Comparison of ENCODE assay signal across 24 cellular contexts in genomic region chr2:4412637-4413187, GRCh38.
A peak's percentile ranks its signal among the peaks of the same experiment; 100 is the strongest.
DNase-seq lines count a peak whose midpoint lies in the region; ATAC-seq, FAIRE-seq and TF ChIP-seq lines count a peak whose summit lies in the region.
"Had no signal": no experiment of that assay in that cellular context is flagged by ENCODE, and none has a peak within 500 bp of the region (broad histone marks: within the 10 kb centered on the region; RNA-seq: fewer than 3 reads in every experiment).

No MANE protein-coding gene starts in this region.

- H3K18ac ChIP-seq in H1 (ENCODE audit: extremely low read depth, low read length): no peak overlapping the region
- H3K18ac ChIP-seq in neuronal stem cell (ENCODE audit: low read length): peak overlapping the region; percentile 94

- FAIRE-seq in H1 (lab: Jason Lieb, UNC): no peak
- FAIRE-seq: A204.1, D721Med, GM12892 had no signal

- no peak for TF ChIP-seq RAD21 in H1 (IDR thresholded peaks at IDR 0.05 in 1 of 2, conservative IDR thresholded peaks at IDR 0.05 in 1 of 2; ENCODE audit: low read depth in 2 of 2, low read length in 2 of 2)

- no peak for TF ChIP-seq EP300 in H1 (IDR thresholded peaks at IDR 0.05; ENCODE audit: borderline replicate concordance in 1 of 2, low read depth in 2 of 2, low read length in 2 of 2)

- H3K27ac ChIP-seq in cardiac muscle cell (peak overlapping the region; percentile 70), H1 (ENCODE audit: low read depth, low read length) (no peak overlapping the region), neuronal stem cell (replicated peaks; ENCODE audit: low read length) (no peak overlapping the region)
- H3K27ac ChIP-seq: 22Rv1; BLaER1 treated with 17β-estradiol and CSF1 and Interleukin-3, amounts not matched to agents 10 nM and 100 nM had no signal

- H3K9me3 ChIP-seq in cardiac muscle cell (ENCODE audit: low read depth) (no peaks in the 10 kb centered on the region), H1 (ENCODE audit: insufficient read depth in 2 of 2, low read depth in 1 of 2, low read length in 1 of 2) (no peaks in the 10 kb centered on the region), neuronal stem cell (replicated peaks in 1 of 2; ENCODE audit: control insufficient read depth in 2 of 2, insufficient read depth in 1 of 2, low read depth in 1 of 2, low read length in 2 of 2) (no peaks in the 10 kb centered on the region)
- H3K9me3 ChIP-seq: BE2C had no signal

- peak overlapping the region; percentile 74; the same call in 1 of the 2 replicates for H4K8ac ChIP-seq in H1 (ENCODE audit: extremely low read depth, insufficient read depth, low read length)
- no peak overlapping the region for H4K8ac ChIP-seq in neuronal stem cell (ENCODE audit: low read depth, low read length)

- H3K56ac ChIP-seq in H1 (replicated peaks; ENCODE audit: insufficient read length, low read depth, low read length): no peak overlapping the region

- no peak overlapping the region for H4K5ac ChIP-seq in H1 (ENCODE audit: insufficient read length, low read depth, low read length)

- intact Hi-C loops in cardiac septum (cut with DNase I): no loop called here

- H4K20me1 ChIP-seq in H1 (replicated peaks in 1 of 2; ENCODE audit: control insufficient read depth in 1 of 2, insufficient read depth in 2 of 2, low read length in 2 of 2): no peaks in the 10 kb centered on the region
- H4K20me1 ChIP-seq: BLaER1 treated with 17β-estradiol and CSF1 and Interleukin-3, amounts not matched to agents 10 nM and 100 nM had no signal

- H2BK12ac ChIP-seq in H1 (ENCODE audit: low read depth, low read length): no peak overlapping the region
- peak overlapping the region; percentile 76 for H2BK12ac ChIP-seq in neuronal stem cell (ENCODE audit: low read length)

- H2AFZ ChIP-seq in H1 (ENCODE audit: low read length) (0 out of 2 replicates have a peak overlapping the region, but pooled peaks have one; percentile 70), neuronal stem cell (ENCODE audit: low read length) (peak overlapping the region; percentile 21)

- H3K36me3 ChIP-seq in cardiac muscle cell (no peaks in the 10 kb centered on the region), H1 (ENCODE audit: control insufficient read depth in 2 of 4, insufficient read depth in 4 of 4, low read length in 3 of 4) (no peaks in the 10 kb centered on the region), neuronal stem cell (replicated peaks in 1 of 2; ENCODE audit: control insufficient read depth in 2 of 2, insufficient read depth in 2 of 2, low read length in 2 of 2) (no peaks in the 10 kb centered on the region)
- H3K36me3 ChIP-seq: BE2C; BLaER1 treated with 17β-estradiol and CSF1 and Interleukin-3, amounts not matched to agents 10 nM and 100 nM had no signal

- no peak for TF ChIP-seq POLR2A in H1 (IDR thresholded peaks at IDR 0.05; ENCODE audit: control extremely low read depth in 1 of 2, low read depth in 2 of 2, low read length in 2 of 2)

- H3K23me2 ChIP-seq in H1 (ENCODE audit: low read depth, low read length): peaks cover 5% of the 10 kb centered on the region; the same call in 1 of the 2 replicates

- no peak overlapping the region for H2BK15ac ChIP-seq in H1 (ENCODE audit: low read length)
- H2BK15ac ChIP-seq in neuronal stem cell (ENCODE audit: low read length): no peak overlapping the region

- in situ Hi-C loops in ACHN (cut with HindIII; ENCODE audit: low pct_ligation_motif_present, low pct_unique_long_range_greater_than_20kb, low sequenced_read_pairs): no loop called here

- peak overlapping the region; percentile 47 for H4K91ac ChIP-seq in H1 (replicated peaks; ENCODE audit: insufficient read length, low read length)
- no peak overlapping the region for H4K91ac ChIP-seq in neuronal stem cell (ENCODE audit: low read depth, low read length, poor library complexity)

- no peak overlapping the region for H3K4ac ChIP-seq in H1 (replicated peaks; ENCODE audit: insufficient read length, low read depth, low read length)
- no peak overlapping the region for H3K4ac ChIP-seq in neuronal stem cell (ENCODE audit: low read length)

- H3K4me2 ChIP-seq in H1 (ENCODE audit: insufficient read depth in 1 of 2, low read depth in 2 of 2, low read length in 2 of 2) (no peak overlapping the region), neuronal stem cell (ENCODE audit: insufficient read depth, low read length, poor library complexity, severe bottlenecking) (no peak overlapping the region)
- H3K4me2 ChIP-seq: BLaER1 treated with 17β-estradiol and CSF1 and Interleukin-3, amounts not matched to agents 10 nM and 100 nM had no signal

- no peak overlapping the region for H2BK20ac ChIP-seq in H1 (ENCODE audit: low read length)

- peaks cover 49% of the 10 kb centered on the region for H3K4me1 ChIP-seq in cardiac muscle cell (ENCODE audit: low read depth)
- H3K4me1 ChIP-seq in H1 (replicated peaks in 1 of 4; ENCODE audit: control insufficient read depth in 3 of 4, insufficient read depth in 4 of 4, low read length in 3 of 4): no peaks in the 10 kb centered on the region
- peaks cover 4 to 9% of the 10 kb centered on the region in 2 donors for H3K4me1 ChIP-seq in neuronal stem cell (ENCODE audit: control insufficient read depth in 2 of 2, insufficient read depth in 1 of 2, low read depth in 1 of 2, low read length in 2 of 2)
- H3K4me1 ChIP-seq: BE2C had no signal

- WGBS in H1 (ENCODE audit: extremely low coverage in 1 of 2, insufficient coverage in 1 of 2, insufficient read length in 1 of 2, insufficient replicate concordance in 2 of 2, low coverage in 1 of 2, low lambda C conversion rate in 2 of 2, missing lambda C conversion rate in 1 of 2), 2 experiments: 93% methylated on average over 9 of the region's 9 CpGs; no CpG with 5 or more reads in 1 of the 2 experiments
- WGBS in neuronal stem cell (ENCODE audit: extremely low coverage in 2 of 2, insufficient read length in 2 of 2, insufficient replicate concordance in 1 of 2), 2 donors: no CpG with 5 or more reads among the region's 9 CpGs

- TF ChIP-seq CTCF in cardiac muscle cell (IDR thresholded peaks at IDR 0.05; ENCODE audit: low read depth, low read length) (no peak), H1 (IDR thresholded peaks at IDR 0.05; ENCODE audit: control extremely low read depth in 1 of 3, insufficient read depth in 1 of 3, low read depth in 1 of 3, low read length in 3 of 3) (no peak)

- no peak for ATAC-seq in HG03139 (IDR thresholded peaks at IDR 0.05; ENCODE audit: unreplicated experiment)

- H2BK5ac ChIP-seq in H1 (ENCODE audit: low read depth, low read length): no peak overlapping the region
- no peak overlapping the region for H2BK5ac ChIP-seq in neuronal stem cell (ENCODE audit: low read length)

- H3K9ac ChIP-seq in H1 (replicated peaks in 1 of 4; ENCODE audit: extremely low read depth in 1 of 4, low read depth in 3 of 4, low read length in 3 of 4): no peak overlapping the region
- H3K9ac ChIP-seq in neuronal stem cell (ENCODE audit: low read depth, low read length, poor library complexity): no peak overlapping the region
- H3K9ac ChIP-seq: BLaER1 treated with 17β-estradiol and CSF1 and Interleukin-3, amounts not matched to agents 10 nM and 100 nM had no signal

- CTCF ChIA-PET in H1 (lab: Charles Lee; ENCODE audit: partially characterized antibody): no interaction called here

- DNase-seq in NCI-H2171 treated with DMSO at 0.1 percent for 48 hours (lab: John Stamatoyannopoulos, UW) (peak; percentile 11), NCI-H2171 (lab: John Stamatoyannopoulos, UW) (no peak), cardiac muscle cell (ENCODE audit: low read depth in 1 of 2, low spot score in 1 of 2) (peak in 1 of 2 donors; percentile 95), cardiac septum (ENCODE audit: low spot score) (no peak), H1 (ENCODE audit: low read depth in 1 of 2, low spot score in 2 of 2) (no peak), neuronal stem cell (ENCODE audit: low spot score) (no peak), ACHN (no peak)
- DNase-seq: AML-193; BE2C; CD4-positive, alpha-beta T cell; CD8-positive, alpha-beta memory T cell; DMS 273 treated with DMSO at 0.1 percent for 48 hours; DMS79; EL; GDM1; GOT3; H7; HCEC 1CT had no signal

- H3K4me3 ChIP-seq in cardiac muscle cell (no peak overlapping the region), H1 (ENCODE audit: extremely low read depth in 1 of 4, insufficient read depth in 2 of 4, low read depth in 3 of 4, low read length in 4 of 4) (no peak overlapping the region), neuronal stem cell (ENCODE audit: low read length in 2 of 2) (no peak overlapping the region)
- H3K4me3 ChIP-seq: BLaER1 treated with 17β-estradiol and CSF1 and Interleukin-3, amounts not matched to agents 10 nM and 100 nM had no signal

- H2AK5ac ChIP-seq in H1 (ENCODE audit: low read depth, low read length): no peak overlapping the region
- no peak overlapping the region for H2AK5ac ChIP-seq in neuronal stem cell (ENCODE audit: low read depth, low read length)

- no peak overlapping the region for H3K14ac ChIP-seq in H1 (ENCODE audit: insufficient read length)
- peak overlapping the region; percentile 98 for H3K14ac ChIP-seq in neuronal stem cell (ENCODE audit: low read length)

- no peaks in the 10 kb centered on the region for H3K79me2 ChIP-seq in H1 (ENCODE audit: control insufficient read depth in 1 of 2, insufficient read depth in 2 of 2, low read length in 2 of 2)

- POLR2A ChIA-PET in H1 (lab: Charles Lee; ENCODE audit: partially characterized antibody): no interaction called here

- no peaks in the 10 kb centered on the region for H3K79me1 ChIP-seq in H1 (ENCODE audit: low read depth, low read length)
- no peaks in the 10 kb centered on the region for H3K79me1 ChIP-seq in neuronal stem cell (ENCODE audit: low read depth, low read length)

- no peaks in the 10 kb centered on the region for H3K27me3 ChIP-seq in cardiac muscle cell
- no peaks in the 10 kb centered on the region for H3K27me3 ChIP-seq in H1 (replicated peaks in 1 of 4; ENCODE audit: control insufficient read depth in 3 of 4, extremely low read depth in 1 of 4, insufficient read depth in 3 of 4, low read length in 3 of 4)
- no peaks in the 10 kb centered on the region for H3K27me3 ChIP-seq in neuronal stem cell (ENCODE audit: control insufficient read depth in 3 of 3, insufficient read depth in 3 of 3, low read depth in 1 of 3, low read length in 3 of 3)
- H3K27me3 ChIP-seq: BE2C; BLaER1 treated with 17β-estradiol and CSF1 and Interleukin-3, amounts not matched to agents 10 nM and 100 nM had no signal

- no peak overlapping the region for H2BK120ac ChIP-seq in H1 (replicated peaks; ENCODE audit: low read depth, low read length)
- no peak overlapping the region for H2BK120ac ChIP-seq in neuronal stem cell (ENCODE audit: low read depth, low read length)

- no peak overlapping the region for H3K23ac ChIP-seq in H1 (ENCODE audit: insufficient read length)
- no peak overlapping the region for H3K23ac ChIP-seq in neuronal stem cell (ENCODE audit: low read depth, low read length, poor library complexity)

TF ChIP-seq in H1, 55 proteins besides CTCF, POLR2A, EP300 and RAD21 (continues in another document):
- TF ChIP-seq RBBP5 (IDR thresholded peaks at IDR 0.05; ENCODE audit: borderline replicate concordance, low read depth, low read length) (no peak), KDM5A (IDR thresholded peaks at IDR 0.05; ENCODE audit: low read length) (no peak), HDAC6 (IDR thresholded peaks at IDR 0.05; ENCODE audit: low read depth, low read length) (no peak), FOSL1 (IDR thresholded peaks at IDR 0.05; ENCODE audit: insufficient read depth, low read depth, low read length) (no peak), NANOG (IDR thresholded peaks at IDR 0.05; ENCODE audit: insufficient read depth, low read depth, low read length, poor library complexity, severe bottlenecking) (no peak)
